ENCODE assay signal across 9 cellular contexts in genomic region chr1:26289158-26290059, GRCh38. TPM values are rescaled to one million over a fixed set of nuclear protein-coding genes. Genes with fewer than 3 reads are reported as not detected.
DNase-seq lines count a peak whose midpoint lies in the region; ATAC-seq and TF ChIP-seq lines count a peak whose summit lies in the region.
"Had no signal": no experiment of that assay in that cellular context is flagged by ENCODE, and none has a peak within 500 bp of the region (broad histone marks: within the 10 kb centered on the region; RNA-seq: fewer than 3 reads in every experiment).

No MANE protein-coding gene starts in this region.

- no peak for TF ChIP-seq CTCF in DOHH2 (IDR thresholded peaks at IDR 0.05; ENCODE audit: low read depth, low read length, poor library complexity, severe bottlenecking)
- no peak for TF ChIP-seq CTCF in heart left ventricle (IDR thresholded peaks at IDR 0.05)
- TF ChIP-seq CTCF in tibial nerve (IDR thresholded peaks at IDR 0.05), result no peak

- no peak for TF ChIP-seq EP300 in tibial nerve (IDR thresholded peaks at IDR 0.05)

- no peaks in the 10 kb centered on the region for H3K9me3 Mint-ChIP-seq in T-cell

- H3K27ac ChIP-seq in DOHH2 (ENCODE audit: low read depth, low read length) (peak overlapping the region; percentile 98), heart left ventricle (peak overlapping the region in 10 of 12 donors; percentile 5 to 98 (median 32)), tibial nerve (peak overlapping the region in 3 of 4 donors; percentile 31 to 72 (median 58))

- H3K4me3 ChIP-seq in DOHH2 (ENCODE audit: low read length) (peak overlapping the region; percentile 58), heart left ventricle (no peak overlapping the region), tibial nerve (no peak overlapping the region)

- H3K4me1 ChIP-seq in DOHH2 (ENCODE audit: control insufficient read depth, low read length) (peaks cover 85% of the 10 kb centered on the region), heart left ventricle (peaks cover 9 to 87% (median 32%) of the 10 kb centered on the region in 12 donors), tibial nerve (peaks cover 0 to 79% (median 33%) of the 10 kb centered on the region in 4 donors)

- peak overlapping the region; percentile 34 to 94 (median 58) for H3K4me3 Mint-ChIP-seq in T-cell

- H3K36me3 ChIP-seq in DOHH2 (ENCODE audit: control insufficient read depth, low read length) (peaks cover 31% of the 10 kb centered on the region), heart left ventricle (no peaks in the 10 kb centered on the region), tibial nerve (peaks cover 0 to 14% (median 0%) of the 10 kb centered on the region in 3 donors)

- H3K36me3 Mint-ChIP-seq in T-cell, result peaks cover 3% of the 10 kb centered on the region

- H3K4me2 ChIP-seq in DOHH2 (ENCODE audit: low read length), result peak overlapping the region; percentile 77

- H4K20me1 ChIP-seq in DOHH2 (ENCODE audit: control insufficient read depth, insufficient read depth, low read depth, low read length), result no peaks in the 10 kb centered on the region

- DNase-seq in T-cell (peak in 10 of 34 experiments; percentile 14 to 55 (median 28)), heart left ventricle (peak in 2 of 5 donors; percentile 46 to 54), tibial nerve (ENCODE audit: low spot score in 2 of 2) (no peak), T1000 (lab: John Stamatoyannopoulos, UW) (no peak)

- no peaks in the 10 kb centered on the region for H3K79me2 ChIP-seq in DOHH2 (ENCODE audit: control insufficient read depth, low read length)

- POLR2A ChIA-PET in T-cell (lab: Charles Lee), result interaction anchor here (0.9 to 1.4 kb wide), 2 partner anchors 10 to 29 kb away, joined by 3 to 4 read pairs; no protein-coding TSS in a partner anchor

- no peaks in the 10 kb centered on the region for H3K27me3 Mint-ChIP-seq in T-cell

- H3K27me3 ChIP-seq in DOHH2 (ENCODE audit: control insufficient read depth, low read length) (no peaks in the 10 kb centered on the region), heart left ventricle (no peaks in the 10 kb centered on the region), tibial nerve (no peaks in the 10 kb centered on the region)

- intact Hi-C loops in heart left ventricle (cut with DNase I), result loop anchor here in 2 of 10 donors (5.0 kb wide), 2 partner anchors 33 to 73 kb away; no protein-coding TSS in a partner anchor

- ATAC-seq in GM21526 (IDR thresholded peaks at IDR 0.05; ENCODE audit: low FRiP score, unreplicated experiment) (peak; percentile 43), T-cell (replicated peaks in 1 of 4) (peak in 3 of 4 experiments; percentile 6 to 10 (median 8)), heart left ventricle (peak in 2 of 4 donors; percentile 6 to 14), GM18870 (IDR thresholded peaks at IDR 0.05; ENCODE audit: unreplicated experiment) (no peak), SK-N-SH treated with all-trans-retinoic acid at 6 μM for 48 hours (no peak)

- H3K9me2 ChIP-seq in DOHH2 (replicated peaks; ENCODE audit: control insufficient read depth, low read length), result no peaks in the 10 kb centered on the region

- CTCF ChIA-PET in T-cell (lab: Charles Lee), result interaction anchor here (0.6 to 2.7 kb wide), 12 partner anchors 8 to 120 kb away, joined by 3 to 13 read pairs (median 4); partner anchors contain the start of genes CD52 (in 1 of the 2), SH3BGRL3 (in 1 of the 2) and ZNF593 (in 1 of the 2)

- 84 to 96% (median 92%) methylated on average over 13 to 21 of the region's 21 CpGs for WGBS in heart left ventricle, 4 donors
- WGBS in tibial nerve, 2 donors, result 82% methylated on average over 14 to 21 of the region's 21 CpGs

- peak overlapping the region; percentile 99 to 100 for H3K27ac Mint-ChIP-seq in T-cell

- H3K9me3 ChIP-seq in DOHH2 (ENCODE audit: control insufficient read depth, insufficient read depth, low read length), result no peaks in the 10 kb centered on the region
- no peaks in the 10 kb centered on the region for H3K9me3 ChIP-seq in heart left ventricle
- H3K9me3 ChIP-seq in tibial nerve, result no peaks in the 10 kb centered on the region

- peaks cover 85 to 90% (median 86%) of the 10 kb centered on the region in 3 donors for H3K4me1 Mint-ChIP-seq in T-cell

- peaks cover 50% of the 10 kb centered on the region for H3F3A ChIP-seq in DOHH2 (ENCODE audit: control insufficient read depth, insufficient read depth)

- TF ChIP-seq POLR2A in heart left ventricle (IDR thresholded peaks at IDR 0.05) (no peak), tibial nerve (IDR thresholded peaks at IDR 0.05) (no peak)

TF ChIP-seq in SK-N-SH treated with all-trans-retinoic acid at 6 μM for 48 hours, 23 proteins besides CTCF, POLR2A, EP300 and RAD21 (continues in another document):
- TF ChIP-seq, protein P1, sequence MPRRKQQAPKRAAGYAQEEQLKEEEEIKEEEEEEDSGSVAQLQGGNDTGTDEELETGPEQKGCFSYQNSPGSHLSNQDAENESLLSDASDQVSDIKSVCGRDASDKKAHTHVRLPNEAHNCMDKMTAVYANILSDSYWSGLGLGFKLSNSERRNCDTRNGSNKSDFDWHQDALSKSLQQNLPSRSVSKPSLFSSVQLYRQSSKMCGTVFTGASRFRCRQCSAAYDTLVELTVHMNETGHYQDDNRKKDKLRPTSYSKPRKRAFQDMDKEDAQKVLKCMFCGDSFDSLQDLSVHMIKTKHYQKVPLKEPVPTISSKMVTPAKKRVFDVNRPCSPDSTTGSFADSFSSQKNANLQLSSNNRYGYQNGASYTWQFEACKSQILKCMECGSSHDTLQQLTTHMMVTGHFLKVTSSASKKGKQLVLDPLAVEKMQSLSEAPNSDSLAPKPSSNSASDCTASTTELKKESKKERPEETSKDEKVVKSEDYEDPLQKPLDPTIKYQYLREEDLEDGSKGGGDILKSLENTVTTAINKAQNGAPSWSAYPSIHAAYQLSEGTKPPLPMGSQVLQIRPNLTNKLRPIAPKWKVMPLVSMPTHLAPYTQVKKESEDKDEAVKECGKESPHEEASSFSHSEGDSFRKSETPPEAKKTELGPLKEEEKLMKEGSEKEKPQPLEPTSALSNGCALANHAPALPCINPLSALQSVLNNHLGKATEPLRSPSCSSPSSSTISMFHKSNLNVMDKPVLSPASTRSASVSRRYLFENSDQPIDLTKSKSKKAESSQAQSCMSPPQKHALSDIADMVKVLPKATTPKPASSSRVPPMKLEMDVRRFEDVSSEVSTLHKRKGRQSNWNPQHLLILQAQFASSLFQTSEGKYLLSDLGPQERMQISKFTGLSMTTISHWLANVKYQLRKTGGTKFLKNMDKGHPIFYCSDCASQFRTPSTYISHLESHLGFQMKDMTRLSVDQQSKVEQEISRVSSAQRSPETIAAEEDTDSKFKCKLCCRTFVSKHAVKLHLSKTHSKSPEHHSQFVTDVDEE (CRISPR knock-in tag; IDR thresholded peaks at IDR 0.05), result no peak
- TF ChIP-seq RARB (CRISPR knock-in tag; IDR thresholded peaks at IDR 0.05) (no peak), CSDC2 (CRISPR knock-in tag; IDR thresholded peaks at IDR 0.05) (no peak), OSR1 (CRISPR knock-in tag; IDR thresholded peaks at IDR 0.05) (no peak), TCF4 (CRISPR knock-in tag; IDR thresholded peaks at IDR 0.05; ENCODE audit: borderline replicate concordance) (no peak), ZFP3 (CRISPR knock-in tag; IDR thresholded peaks at IDR 0.05) (no peak), PATZ1 (CRISPR knock-in tag; IDR thresholded peaks at IDR 0.05; ENCODE audit: borderline replicate concordance) (no peak), PPARA (CRISPR knock-in tag; IDR thresholded peaks at IDR 0.05; ENCODE audit: borderline replicate concordance) (no peak), ARNTL (CRISPR knock-in tag; IDR thresholded peaks at IDR 0.05; ENCODE audit: borderline replicate concordance, low read depth) (no peak), ZC3H10 (CRISPR knock-in tag; IDR thresholded peaks at IDR 0.05) (no peak)
- TF ChIP-seq, protein P2, sequence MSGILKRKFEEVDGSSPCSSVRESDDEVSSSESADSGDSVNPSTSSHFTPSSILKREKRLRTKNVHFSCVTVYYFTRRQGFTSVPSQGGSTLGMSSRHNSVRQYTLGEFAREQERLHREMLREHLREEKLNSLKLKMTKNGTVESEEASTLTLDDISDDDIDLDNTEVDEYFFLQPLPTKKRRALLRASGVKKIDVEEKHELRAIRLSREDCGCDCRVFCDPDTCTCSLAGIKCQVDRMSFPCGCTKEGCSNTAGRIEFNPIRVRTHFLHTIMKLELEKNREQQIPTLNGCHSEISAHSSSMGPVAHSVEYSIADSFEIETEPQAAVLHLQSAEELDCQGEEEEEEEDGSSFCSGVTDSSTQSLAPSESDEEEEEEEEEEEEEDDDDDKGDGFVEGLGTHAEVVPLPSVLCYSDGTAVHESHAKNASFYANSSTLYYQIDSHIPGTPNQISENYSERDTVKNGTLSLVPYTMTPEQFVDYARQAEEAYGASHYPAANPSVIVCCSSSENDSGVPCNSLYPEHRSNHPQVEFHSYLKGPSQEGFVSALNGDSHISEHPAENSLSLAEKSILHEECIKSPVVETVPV (CRISPR knock-in tag; IDR thresholded peaks at IDR 0.05), result no peak

RNA-seq across cellular contexts. Expression of gene SH3BGRL3, which starts 9.5 kb away (rescaled TPM):
- total RNA-seq in T-cell (100 to 1,000 TPM; 218 to 457 (median 370) TPM), heart left ventricle (100 to 1,000 TPM in 1 of 9 donors, 10 to 100 TPM in 8; 22.4 to 234 (median 40.0) TPM), tibial nerve (10 to 100 TPM; 49.6 to 97.2 (median 56.0) TPM)
- 100 to 1,000 TPM in 1 of 2 donors, 10 to 100 TPM in 1; 43.8 to 119 TPM for polyA plus RNA-seq in heart left ventricle

RNA-seq across cellular contexts. Expression of gene UBXN11, which starts 17.0 kb away (rescaled TPM):
- 100 to 1,000 TPM in 3 of 5 donors, 10 to 100 TPM in 2; 39.5 to 112 (median 104) TPM for total RNA-seq in T-cell
- total RNA-seq in heart left ventricle, result 10 to 100 TPM in 3 of 9 donors, 1 to 10 TPM in 6; 3.7 to 17.2 (median 7.6) TPM
- 10 to 100 TPM in 1 of 2 donors, 1 to 10 TPM in 1; 9.0 to 12.2 TPM for polyA plus RNA-seq in heart left ventricle
- total RNA-seq in tibial nerve, result 10 to 100 TPM; 13.8 to 48.3 (median 19.7) TPM

RNA-seq across cellular contexts. Expression of gene CD52, which starts 28.3 kb away (rescaled TPM):
- total RNA-seq in T-cell, result 1,000 to 10,000 TPM in 4 of 5 donors, 100 to 1,000 TPM in 1; 994 to 1,121 (median 1,054) TPM
- total RNA-seq in heart left ventricle, result 10 to 100 TPM in 2 of 9 donors, 1 to 10 TPM in 6, not detected in 1; 1.6 to 89.9 (median 4.4) TPM
- polyA plus RNA-seq in heart left ventricle, result 10 to 100 TPM in 1 of 2 donors, 1 to 10 TPM in 1; 9.9 to 26.1 TPM
- 1 to 10 TPM in 1 of 4 donors, not detected in 3; 4.8 TPM for total RNA-seq in tibial nerve
- polyA plus RNA-seq: neural cell had no signal

RNA-seq across cellular contexts. Expression of gene CEP85, which starts 55.4 kb away (rescaled TPM):
- total RNA-seq in T-cell, result 10 to 100 TPM; 14.2 to 28.5 (median 20.7) TPM
- total RNA-seq in heart left ventricle, result 100 to 1,000 TPM in 2 of 9 donors, 10 to 100 TPM in 7; 28.6 to 180 (median 48.7) TPM
- polyA plus RNA-seq in heart left ventricle, result 10 to 100 TPM; 13.4 to 22.7 TPM
- 10 to 100 TPM; 14.9 to 23.7 (median 20.0) TPM for total RNA-seq in tibial nerve

Comparison
In these comparisons a context has a peak if more than half of its experiments do, and no peak if none do; other contexts are left out.
1. H3K27ac ChIP-seq: peak in every context shown above with its lines; median percentile 98 in DOHH2; 58 in tibial nerve; 32 in heart left ventricle.
2. ATAC-seq: peak in GM21526 (single experiment) and T-cell (3 of 4); none in GM18870 (single experiment) and SK-N-SH treated with all-trans-retinoic acid at 6 μM for 48 hours (single experiment).
3. RNA of gene CD52, which starts 28.3 kb away (total RNA-seq): 994 to 1,121 TPM in T-cell; 1.6 to 89.9 TPM in heart left ventricle and 4.8 TPM in tibial nerve; every median in the first group is over 10 times any median in the second.